1 cellular context compared by ENCODE assay signal in genomic region chr20:62487564-62488086, GRCh38.
TF ChIP-seq lines count a peak whose summit lies in the region.

No MANE protein-coding gene starts in this region.

TF ChIP-seq in HepG2, 621 proteins besides CTCF, POLR2A, EP300 and RAD21 (continued from another document and continues in another):
- TF ChIP-seq SNAI1 (CRISPR knock-in tag; IDR thresholded peaks at IDR 0.05; ENCODE audit: borderline replicate concordance) (no peak), ATRX (CRISPR knock-in tag; IDR thresholded peaks at IDR 0.05; ENCODE audit: borderline replicate concordance) (no peak), ZNF766 (CRISPR knock-in tag; IDR thresholded peaks at IDR 0.05; ENCODE audit: borderline replicate concordance) (no peak), ZKSCAN1 (IDR thresholded peaks at IDR 0.05; ENCODE audit: low read length) (no peak), ZNF460 (CRISPR knock-in tag; IDR thresholded peaks at IDR 0.05; ENCODE audit: borderline replicate concordance) (no peak), NCOR1 (IDR thresholded peaks at IDR 0.05; ENCODE audit: borderline replicate concordance, low read length) (no peak), FOXA3 (CRISPR knock-in tag; IDR thresholded peaks at IDR 0.05) (peak; percentile 19; the same call in 1 of the 2 replicates), ZNF3 (CRISPR knock-in tag; IDR thresholded peaks at IDR 0.05) (no peak), ZSCAN31 (CRISPR knock-in tag; IDR thresholded peaks at IDR 0.05; ENCODE audit: low read depth) (no peak), MXI1 (IDR thresholded peaks at IDR 0.05; ENCODE audit: borderline replicate concordance, low read depth, low read length) (no peak), RNF2 (conservative IDR thresholded peaks at IDR 0.05; ENCODE audit: low read depth) (no peak), ZNF546 (CRISPR knock-in tag; conservative IDR thresholded peaks at IDR 0.05) (no peak), ZNF142 (CRISPR knock-in tag; IDR thresholded peaks at IDR 0.05) (no peak), FOSL2 (CRISPR knock-in tag; IDR thresholded peaks at IDR 0.05) (no peak), PLRG1 (conservative IDR thresholded peaks at IDR 0.05) (no peak), ZNF143 (CRISPR knock-in tag; IDR thresholded peaks at IDR 0.05) (no peak), RBAK (CRISPR knock-in tag; IDR thresholded peaks at IDR 0.05) (no peak), FLYWCH1 (CRISPR knock-in tag; IDR thresholded peaks at IDR 0.05) (no peak), ZNF333 (CRISPR knock-in tag; IDR thresholded peaks at IDR 0.05; ENCODE audit: borderline replicate concordance) (no peak), BCL6 (CRISPR knock-in tag; IDR thresholded peaks at IDR 0.05) (peak; percentile 66), ZNF768 (CRISPR knock-in tag; IDR thresholded peaks at IDR 0.05) (0 out of 2 replicates have a peak, but pooled peaks have one; percentile 22), RBFOX2 (IDR thresholded peaks at IDR 0.05; ENCODE audit: low read depth, low read length) (no peak), ZNF780A (CRISPR knock-in tag; IDR thresholded peaks at IDR 0.05) (no peak), ISL2 (CRISPR knock-in tag; IDR thresholded peaks at IDR 0.05) (peak; percentile 72; the same call in 1 of the 2 replicates), ZNF652 (CRISPR knock-in tag; IDR thresholded peaks at IDR 0.05; ENCODE audit: borderline replicate concordance, low read depth) (no peak), SALL1 (CRISPR knock-in tag; IDR thresholded peaks at IDR 0.05) (peak; percentile 43; the same call in 1 of the 2 replicates), MAX (IDR thresholded peaks at IDR 0.05) (no peak; the same call in 1 of the 2 replicates), ZNF44 (CRISPR knock-in tag; IDR thresholded peaks at IDR 0.05) (no peak), NR2C2 (CRISPR knock-in tag; IDR thresholded peaks at IDR 0.05; ENCODE audit: borderline replicate concordance) (no peak), ZNF879 (CRISPR knock-in tag; IDR thresholded peaks at IDR 0.05) (no peak), KDM3A (CRISPR knock-in tag; IDR thresholded peaks at IDR 0.05; ENCODE audit: low read depth) (no peak), MBNL3 (CRISPR knock-in tag; conservative IDR thresholded peaks at IDR 0.05) (no peak), ZNF556 (CRISPR knock-in tag; IDR thresholded peaks at IDR 0.05; ENCODE audit: borderline replicate concordance) (no peak), TARDBP (CRISPR knock-in tag; IDR thresholded peaks at IDR 0.05) (no peak), SMAD1 (CRISPR knock-in tag; IDR thresholded peaks at IDR 0.05; ENCODE audit: borderline replicate concordance, low read depth) (no peak), UBTF (CRISPR knock-in tag; IDR thresholded peaks at IDR 0.05) (0 out of 2 replicates have a peak, but pooled peaks have one; percentile 49), CREM (IDR thresholded peaks at IDR 0.05) (no peak), CREM (CRISPR knock-in tag; IDR thresholded peaks at IDR 0.05) (no peak), AGO1 (IDR thresholded peaks at IDR 0.05; ENCODE audit: low read depth, low read length, poor library complexity, severe bottlenecking) (no peak), TFDP1 (CRISPR knock-in tag; IDR thresholded peaks at IDR 0.05; ENCODE audit: borderline replicate concordance) (peak; percentile 26; the same call in 1 of the 2 replicates), SCMH1 (CRISPR knock-in tag; IDR thresholded peaks at IDR 0.05; ENCODE audit: borderline replicate concordance) (no peak), SNAPC5 (CRISPR knock-in tag; IDR thresholded peaks at IDR 0.05; ENCODE audit: borderline replicate concordance) (no peak), ZFP90 (CRISPR knock-in tag; IDR thresholded peaks at IDR 0.05; ENCODE audit: borderline replicate concordance) (no peak), STAG1 (CRISPR knock-in tag; IDR thresholded peaks at IDR 0.05) (no peak), ZNF30 (CRISPR knock-in tag; IDR thresholded peaks at IDR 0.05) (no peak)
- TF ChIP-seq, protein P1, sequence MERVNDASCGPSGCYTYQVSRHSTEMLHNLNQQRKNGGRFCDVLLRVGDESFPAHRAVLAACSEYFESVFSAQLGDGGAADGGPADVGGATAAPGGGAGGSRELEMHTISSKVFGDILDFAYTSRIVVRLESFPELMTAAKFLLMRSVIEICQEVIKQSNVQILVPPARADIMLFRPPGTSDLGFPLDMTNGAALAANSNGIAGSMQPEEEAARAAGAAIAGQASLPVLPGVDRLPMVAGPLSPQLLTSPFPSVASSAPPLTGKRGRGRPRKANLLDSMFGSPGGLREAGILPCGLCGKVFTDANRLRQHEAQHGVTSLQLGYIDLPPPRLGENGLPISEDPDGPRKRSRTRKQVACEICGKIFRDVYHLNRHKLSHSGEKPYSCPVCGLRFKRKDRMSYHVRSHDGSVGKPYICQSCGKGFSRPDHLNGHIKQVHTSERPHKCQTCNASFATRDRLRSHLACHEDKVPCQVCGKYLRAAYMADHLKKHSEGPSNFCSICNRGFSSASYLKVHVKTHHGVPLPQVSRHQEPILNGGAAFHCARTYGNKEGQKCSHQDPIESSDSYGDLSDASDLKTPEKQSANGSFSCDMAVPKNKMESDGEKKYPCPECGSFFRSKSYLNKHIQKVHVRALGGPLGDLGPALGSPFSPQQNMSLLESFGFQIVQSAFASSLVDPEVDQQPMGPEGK (CRISPR knock-in tag; IDR thresholded peaks at IDR 0.05), result peak; percentile 98
- TF ChIP-seq, protein P2, sequence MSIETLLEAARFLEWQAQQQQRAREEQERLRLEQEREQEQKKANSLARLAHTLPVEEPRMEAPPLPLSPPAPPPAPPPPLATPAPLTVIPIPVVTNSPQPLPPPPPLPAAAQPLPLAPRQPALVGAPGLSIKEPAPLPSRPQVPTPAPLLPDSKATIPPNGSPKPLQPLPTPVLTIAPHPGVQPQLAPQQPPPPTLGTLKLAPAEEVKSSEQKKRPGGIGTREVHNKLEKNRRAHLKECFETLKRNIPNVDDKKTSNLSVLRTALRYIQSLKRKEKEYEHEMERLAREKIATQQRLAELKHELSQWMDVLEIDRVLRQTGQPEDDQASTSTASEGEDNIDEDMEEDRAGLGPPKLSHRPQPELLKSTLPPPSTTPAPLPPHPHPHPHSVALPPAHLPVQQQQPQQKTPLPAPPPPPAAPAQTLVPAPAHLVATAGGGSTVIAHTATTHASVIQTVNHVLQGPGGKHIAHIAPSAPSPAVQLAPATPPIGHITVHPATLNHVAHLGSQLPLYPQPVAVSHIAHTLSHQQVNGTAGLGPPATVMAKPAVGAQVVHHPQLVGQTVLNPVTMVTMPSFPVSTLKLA (IDR thresholded peaks at IDR 0.05), result no peak
- TF ChIP-seq, protein P3, sequence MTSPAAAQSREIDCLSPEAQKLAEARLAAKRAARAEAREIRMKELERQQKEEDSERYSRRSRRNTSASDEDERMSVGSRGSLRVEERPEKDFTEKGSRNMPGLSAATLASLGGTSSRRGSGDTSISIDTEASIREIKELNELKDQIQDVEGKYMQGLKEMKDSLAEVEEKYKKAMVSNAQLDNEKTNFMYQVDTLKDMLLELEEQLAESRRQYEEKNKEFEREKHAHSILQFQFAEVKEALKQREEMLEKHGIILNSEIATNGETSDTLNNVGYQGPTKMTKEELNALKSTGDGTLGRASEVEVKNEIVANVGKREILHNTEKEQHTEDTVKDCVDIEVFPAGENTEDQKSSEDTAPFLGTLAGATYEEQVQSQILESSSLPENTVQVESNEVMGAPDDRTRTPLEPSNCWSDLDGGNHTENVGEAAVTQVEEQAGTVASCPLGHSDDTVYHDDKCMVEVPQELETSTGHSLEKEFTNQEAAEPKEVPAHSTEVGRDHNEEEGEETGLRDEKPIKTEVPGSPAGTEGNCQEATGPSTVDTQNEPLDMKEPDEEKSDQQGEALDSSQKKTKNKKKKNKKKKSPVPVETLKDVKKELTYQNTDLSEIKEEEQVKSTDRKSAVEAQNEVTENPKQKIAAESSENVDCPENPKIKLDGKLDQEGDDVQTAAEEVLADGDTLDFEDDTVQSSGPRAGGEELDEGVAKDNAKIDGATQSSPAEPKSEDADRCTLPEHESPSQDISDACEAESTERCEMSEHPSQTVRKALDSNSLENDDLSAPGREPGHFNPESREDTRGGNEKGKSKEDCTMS (CRISPR knock-in tag; conservative IDR thresholded peaks at IDR 0.05), result no peak
- TF ChIP-seq, protein P4, sequence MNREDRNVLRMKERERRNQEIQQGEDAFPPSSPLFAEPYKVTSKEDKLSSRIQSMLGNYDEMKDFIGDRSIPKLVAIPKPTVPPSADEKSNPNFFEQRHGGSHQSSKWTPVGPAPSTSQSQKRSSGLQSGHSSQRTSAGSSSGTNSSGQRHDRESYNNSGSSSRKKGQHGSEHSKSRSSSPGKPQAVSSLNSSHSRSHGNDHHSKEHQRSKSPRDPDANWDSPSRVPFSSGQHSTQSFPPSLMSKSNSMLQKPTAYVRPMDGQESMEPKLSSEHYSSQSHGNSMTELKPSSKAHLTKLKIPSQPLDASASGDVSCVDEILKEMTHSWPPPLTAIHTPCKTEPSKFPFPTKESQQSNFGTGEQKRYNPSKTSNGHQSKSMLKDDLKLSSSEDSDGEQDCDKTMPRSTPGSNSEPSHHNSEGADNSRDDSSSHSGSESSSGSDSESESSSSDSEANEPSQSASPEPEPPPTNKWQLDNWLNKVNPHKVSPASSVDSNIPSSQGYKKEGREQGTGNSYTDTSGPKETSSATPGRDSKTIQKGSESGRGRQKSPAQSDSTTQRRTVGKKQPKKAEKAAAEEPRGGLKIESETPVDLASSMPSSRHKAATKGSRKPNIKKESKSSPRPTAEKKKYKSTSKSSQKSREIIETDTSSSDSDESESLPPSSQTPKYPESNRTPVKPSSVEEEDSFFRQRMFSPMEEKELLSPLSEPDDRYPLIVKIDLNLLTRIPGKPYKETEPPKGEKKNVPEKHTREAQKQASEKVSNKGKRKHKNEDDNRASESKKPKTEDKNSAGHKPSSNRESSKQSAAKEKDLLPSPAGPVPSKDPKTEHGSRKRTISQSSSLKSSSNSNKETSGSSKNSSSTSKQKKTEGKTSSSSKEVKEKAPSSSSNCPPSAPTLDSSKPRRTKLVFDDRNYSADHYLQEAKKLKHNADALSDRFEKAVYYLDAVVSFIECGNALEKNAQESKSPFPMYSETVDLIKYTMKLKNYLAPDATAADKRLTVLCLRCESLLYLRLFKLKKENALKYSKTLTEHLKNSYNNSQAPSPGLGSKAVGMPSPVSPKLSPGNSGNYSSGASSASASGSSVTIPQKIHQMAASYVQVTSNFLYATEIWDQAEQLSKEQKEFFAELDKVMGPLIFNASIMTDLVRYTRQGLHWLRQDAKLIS (CRISPR knock-in tag; IDR thresholded peaks at IDR 0.05), result no peak
